In the genomic region with DNA sequence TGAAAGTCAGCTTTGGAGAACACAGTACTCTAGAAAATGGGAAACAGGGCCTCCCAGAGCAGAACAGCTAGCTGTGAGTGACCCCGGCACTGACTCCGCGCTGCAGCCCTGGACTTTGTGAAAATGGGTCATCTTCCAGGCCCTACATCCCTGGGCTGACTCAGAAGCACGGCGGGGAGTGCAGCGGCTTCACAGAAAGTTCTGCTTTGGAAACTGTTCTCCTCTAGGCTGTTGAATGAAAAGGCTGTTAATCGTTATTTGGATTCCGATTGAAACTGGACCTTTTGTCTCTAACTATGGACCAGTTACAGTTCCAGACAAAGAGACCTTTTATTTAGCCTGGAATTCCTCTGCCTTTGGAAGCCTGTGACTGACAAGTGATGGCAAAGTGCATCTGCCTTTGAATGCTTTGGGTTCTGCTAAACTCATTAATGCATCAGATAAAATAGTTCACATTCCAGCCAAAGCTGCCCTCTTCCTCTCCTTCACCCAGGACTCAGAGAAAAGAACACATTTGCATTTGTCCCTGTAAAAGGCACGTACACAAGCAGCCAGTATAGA, we compare ENCODE assay signal across 1 cellular context.
TF ChIP-seq lines count a peak whose summit lies in the region.

No MANE protein-coding gene starts in this region.

TF ChIP-seq in HepG2, 621 proteins besides CTCF, POLR2A, EP300 and RAD21 (continued from another document and continues in another):
- TF ChIP-seq, protein P1, sequence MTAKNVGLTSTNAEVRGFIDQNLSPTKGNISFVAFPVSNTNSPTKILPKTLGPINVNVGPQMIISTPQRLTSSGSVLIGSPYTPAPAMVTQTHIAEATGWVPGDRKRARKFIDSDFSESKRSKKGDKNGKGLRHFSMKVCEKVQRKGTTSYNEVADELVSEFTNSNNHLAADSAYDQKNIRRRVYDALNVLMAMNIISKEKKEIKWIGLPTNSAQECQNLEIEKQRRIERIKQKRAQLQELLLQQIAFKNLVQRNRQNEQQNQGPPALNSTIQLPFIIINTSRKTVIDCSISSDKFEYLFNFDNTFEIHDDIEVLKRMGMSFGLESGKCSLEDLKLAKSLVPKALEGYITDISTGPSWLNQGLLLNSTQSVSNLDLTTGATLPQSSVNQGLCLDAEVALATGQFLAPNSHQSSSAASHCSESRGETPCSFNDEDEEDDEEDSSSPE (CRISPR knock-in tag; IDR thresholded peaks at IDR 0.05) = no peak
- TF ChIP-seq EEA1 (CRISPR knock-in tag; IDR thresholded peaks at IDR 0.05; ENCODE audit: borderline replicate concordance) (no peak), HCFC1 (IDR thresholded peaks at IDR 0.05; ENCODE audit: low read depth, low read length) (no peak), SNAPC2 (CRISPR knock-in tag; IDR thresholded peaks at IDR 0.05) (0 out of 2 replicates have a peak, but pooled peaks have one; percentile 32), TGIF2 (CRISPR knock-in tag; IDR thresholded peaks at IDR 0.05) (no peak), ZNF737 (CRISPR knock-in tag; IDR thresholded peaks at IDR 0.05; ENCODE audit: borderline replicate concordance) (no peak), DMAP1 (CRISPR knock-in tag; IDR thresholded peaks at IDR 0.05) (no peak), KDM6A (CRISPR knock-in tag; IDR thresholded peaks at IDR 0.05; ENCODE audit: low read depth) (no peak), FOXA3 (CRISPR knock-in tag; IDR thresholded peaks at IDR 0.05) (no peak; the same call in none of the 2 replicates), ZFY (CRISPR knock-in tag; IDR thresholded peaks at IDR 0.05) (no peak), KLF16 (CRISPR knock-in tag; IDR thresholded peaks at IDR 0.05) (0 out of 4 replicates have a peak, but pooled peaks of 1 of the 2 experiments have one; percentile 23), IKZF4 (CRISPR knock-in tag; IDR thresholded peaks at IDR 0.05; ENCODE audit: borderline replicate concordance, low read depth, not compliant biosample characterization) (no peak), HOXA9 (CRISPR knock-in tag; IDR thresholded peaks at IDR 0.05; ENCODE audit: borderline replicate concordance) (no peak), ZNF776 (CRISPR knock-in tag; IDR thresholded peaks at IDR 0.05) (no peak), TAF15 (IDR thresholded peaks at IDR 0.05; ENCODE audit: low read depth, low read length, poor library complexity, severe bottlenecking) (no peak), CEBPB (IDR thresholded peaks at IDR 0.05; ENCODE audit: borderline replicate concordance, low read depth, low read length) (no peak), HDAC2 (CRISPR knock-in tag; IDR thresholded peaks at IDR 0.05) (peak; percentile 71), HOXA5 (CRISPR knock-in tag; IDR thresholded peaks at IDR 0.05) (no peak), REXO4 (CRISPR knock-in tag; IDR thresholded peaks at IDR 0.05; ENCODE audit: borderline replicate concordance) (no peak), HHEX (CRISPR knock-in tag; IDR thresholded peaks at IDR 0.05) (no peak), SMC3 (IDR thresholded peaks at IDR 0.05; ENCODE audit: low read length) (0 out of 2 replicates have a peak, but pooled peaks have one; percentile 9), ARNT2 (CRISPR knock-in tag; IDR thresholded peaks at IDR 0.05; ENCODE audit: low read depth) (peak; percentile 61; the same call in 1 of the 2 replicates), ZNF180 (CRISPR knock-in tag; IDR thresholded peaks at IDR 0.05; ENCODE audit: borderline replicate concordance, low read depth) (no peak), DPF2 (CRISPR knock-in tag; IDR thresholded peaks at IDR 0.05; ENCODE audit: borderline replicate concordance, low read depth) (0 out of 2 replicates have a peak, but pooled peaks have one; percentile 40), FOXO1 (CRISPR knock-in tag; IDR thresholded peaks at IDR 0.05) (peak; percentile 2; the same call in 1 of the 2 replicates), ZNF263 (CRISPR knock-in tag; IDR thresholded peaks at IDR 0.05) (no peak), ZNF510 (CRISPR knock-in tag; IDR thresholded peaks at IDR 0.05; ENCODE audit: low read depth) (no peak), ZNF136 (CRISPR knock-in tag; IDR thresholded peaks at IDR 0.05; ENCODE audit: low read depth) (no peak), ZNF781 (CRISPR knock-in tag; IDR thresholded peaks at IDR 0.05; ENCODE audit: borderline replicate concordance, not compliant biosample characterization) (no peak), ZNF850 (CRISPR knock-in tag; conservative IDR thresholded peaks at IDR 0.05) (no peak), ASH2L (IDR thresholded peaks at IDR 0.05; ENCODE audit: insufficient read length, low read depth, low read length) (peak; percentile 21), ELF1 (CRISPR knock-in tag; IDR thresholded peaks at IDR 0.05) (no peak), AGO2 (optimal IDR thresholded peaks at IDR 0.05; ENCODE audit: low read depth, low read length) (no peak), PRPF4 (IDR thresholded peaks at IDR 0.05; ENCODE audit: low read depth, low read length, poor library complexity, severe bottlenecking) (no peak), ZNF260 (CRISPR knock-in tag; IDR thresholded peaks at IDR 0.05; ENCODE audit: borderline replicate concordance, low read depth) (no peak), THAP11 (CRISPR knock-in tag; IDR thresholded peaks at IDR 0.05) (no peak; the same call in 1 of the 2 replicates), ZNF501 (CRISPR knock-in tag; IDR thresholded peaks at IDR 0.05) (0 out of 2 replicates have a peak, but pooled peaks have one; percentile 41), KLF12 (CRISPR knock-in tag; IDR thresholded peaks at IDR 0.05; ENCODE audit: borderline replicate concordance) (no peak), ZNF33A (CRISPR knock-in tag; IDR thresholded peaks at IDR 0.05; ENCODE audit: borderline replicate concordance) (0 out of 2 replicates have a peak, but pooled peaks have one; percentile 19), FLYWCH1 (CRISPR knock-in tag; IDR thresholded peaks at IDR 0.05) (no peak), NR2F2 (IDR thresholded peaks at IDR 0.05; ENCODE audit: borderline replicate concordance, low read depth) (peak; percentile 63; the same call in 1 of the 2 replicates), SIN3B (IDR thresholded peaks at IDR 0.05; ENCODE audit: low read length) (no peak), NAIF1 (CRISPR knock-in tag; IDR thresholded peaks at IDR 0.05; ENCODE audit: borderline replicate concordance) (no peak; the same call in 1 of the 2 replicates)
- TF ChIP-seq, protein P2, sequence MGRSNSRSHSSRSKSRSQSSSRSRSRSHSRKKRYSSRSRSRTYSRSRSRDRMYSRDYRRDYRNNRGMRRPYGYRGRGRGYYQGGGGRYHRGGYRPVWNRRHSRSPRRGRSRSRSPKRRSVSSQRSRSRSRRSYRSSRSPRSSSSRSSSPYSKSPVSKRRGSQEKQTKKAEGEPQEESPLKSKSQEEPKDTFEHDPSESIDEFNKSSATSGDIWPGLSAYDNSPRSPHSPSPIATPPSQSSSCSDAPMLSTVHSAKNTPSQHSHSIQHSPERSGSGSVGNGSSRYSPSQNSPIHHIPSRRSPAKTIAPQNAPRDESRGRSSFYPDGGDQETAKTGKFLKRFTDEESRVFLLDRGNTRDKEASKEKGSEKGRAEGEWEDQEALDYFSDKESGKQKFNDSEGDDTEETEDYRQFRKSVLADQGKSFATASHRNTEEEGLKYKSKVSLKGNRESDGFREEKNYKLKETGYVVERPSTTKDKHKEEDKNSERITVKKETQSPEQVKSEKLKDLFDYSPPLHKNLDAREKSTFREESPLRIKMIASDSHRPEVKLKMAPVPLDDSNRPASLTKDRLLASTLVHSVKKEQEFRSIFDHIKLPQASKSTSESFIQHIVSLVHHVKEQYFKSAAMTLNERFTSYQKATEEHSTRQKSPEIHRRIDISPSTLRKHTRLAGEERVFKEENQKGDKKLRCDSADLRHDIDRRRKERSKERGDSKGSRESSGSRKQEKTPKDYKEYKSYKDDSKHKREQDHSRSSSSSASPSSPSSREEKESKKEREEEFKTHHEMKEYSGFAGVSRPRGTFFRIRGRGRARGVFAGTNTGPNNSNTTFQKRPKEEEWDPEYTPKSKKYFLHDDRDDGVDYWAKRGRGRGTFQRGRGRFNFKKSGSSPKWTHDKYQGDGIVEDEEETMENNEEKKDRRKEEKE (IDR thresholded peaks at IDR 0.05) = no peak
- TF ChIP-seq, protein P3, sequence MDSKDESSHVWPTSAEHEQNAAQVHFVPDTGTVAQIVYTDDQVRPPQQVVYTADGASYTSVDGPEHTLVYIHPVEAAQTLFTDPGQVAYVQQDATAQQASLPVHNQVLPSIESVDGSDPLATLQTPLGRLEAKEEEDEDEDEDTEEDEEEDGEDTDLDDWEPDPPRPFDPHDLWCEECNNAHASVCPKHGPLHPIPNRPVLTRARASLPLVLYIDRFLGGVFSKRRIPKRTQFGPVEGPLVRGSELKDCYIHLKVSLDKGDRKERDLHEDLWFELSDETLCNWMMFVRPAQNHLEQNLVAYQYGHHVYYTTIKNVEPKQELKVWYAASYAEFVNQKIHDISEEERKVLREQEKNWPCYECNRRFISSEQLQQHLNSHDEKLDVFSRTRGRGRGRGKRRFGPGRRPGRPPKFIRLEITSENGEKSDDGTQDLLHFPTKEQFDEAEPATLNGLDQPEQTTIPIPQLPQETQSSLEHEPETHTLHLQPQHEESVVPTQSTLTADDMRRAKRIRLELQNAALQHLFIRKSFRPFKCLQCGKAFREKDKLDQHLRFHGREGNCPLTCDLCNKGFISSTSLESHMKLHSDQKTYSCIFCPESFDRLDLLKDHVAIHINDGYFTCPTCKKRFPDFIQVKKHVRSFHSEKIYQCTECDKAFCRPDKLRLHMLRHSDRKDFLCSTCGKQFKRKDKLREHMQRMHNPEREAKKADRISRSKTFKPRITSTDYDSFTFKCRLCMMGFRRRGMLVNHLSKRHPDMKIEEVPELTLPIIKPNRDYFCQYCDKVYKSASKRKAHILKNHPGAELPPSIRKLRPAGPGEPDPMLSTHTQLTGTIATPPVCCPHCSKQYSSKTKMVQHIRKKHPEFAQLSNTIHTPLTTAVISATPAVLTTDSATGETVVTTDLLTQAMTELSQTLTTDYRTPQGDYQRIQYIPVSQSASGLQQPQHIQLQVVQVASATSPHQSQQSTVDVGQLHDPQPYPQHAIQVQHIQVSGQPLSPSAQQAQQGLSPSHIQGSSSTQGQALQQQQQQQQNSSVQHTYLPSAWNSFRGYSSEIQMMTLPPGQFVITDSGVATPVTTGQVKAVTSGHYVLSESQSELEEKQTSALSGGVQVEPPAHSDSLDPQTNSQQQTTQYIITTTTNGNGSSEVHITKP (CRISPR knock-in tag; IDR thresholded peaks at IDR 0.05; ENCODE audit: low read depth) = no peak
- TF ChIP-seq, protein P4, sequence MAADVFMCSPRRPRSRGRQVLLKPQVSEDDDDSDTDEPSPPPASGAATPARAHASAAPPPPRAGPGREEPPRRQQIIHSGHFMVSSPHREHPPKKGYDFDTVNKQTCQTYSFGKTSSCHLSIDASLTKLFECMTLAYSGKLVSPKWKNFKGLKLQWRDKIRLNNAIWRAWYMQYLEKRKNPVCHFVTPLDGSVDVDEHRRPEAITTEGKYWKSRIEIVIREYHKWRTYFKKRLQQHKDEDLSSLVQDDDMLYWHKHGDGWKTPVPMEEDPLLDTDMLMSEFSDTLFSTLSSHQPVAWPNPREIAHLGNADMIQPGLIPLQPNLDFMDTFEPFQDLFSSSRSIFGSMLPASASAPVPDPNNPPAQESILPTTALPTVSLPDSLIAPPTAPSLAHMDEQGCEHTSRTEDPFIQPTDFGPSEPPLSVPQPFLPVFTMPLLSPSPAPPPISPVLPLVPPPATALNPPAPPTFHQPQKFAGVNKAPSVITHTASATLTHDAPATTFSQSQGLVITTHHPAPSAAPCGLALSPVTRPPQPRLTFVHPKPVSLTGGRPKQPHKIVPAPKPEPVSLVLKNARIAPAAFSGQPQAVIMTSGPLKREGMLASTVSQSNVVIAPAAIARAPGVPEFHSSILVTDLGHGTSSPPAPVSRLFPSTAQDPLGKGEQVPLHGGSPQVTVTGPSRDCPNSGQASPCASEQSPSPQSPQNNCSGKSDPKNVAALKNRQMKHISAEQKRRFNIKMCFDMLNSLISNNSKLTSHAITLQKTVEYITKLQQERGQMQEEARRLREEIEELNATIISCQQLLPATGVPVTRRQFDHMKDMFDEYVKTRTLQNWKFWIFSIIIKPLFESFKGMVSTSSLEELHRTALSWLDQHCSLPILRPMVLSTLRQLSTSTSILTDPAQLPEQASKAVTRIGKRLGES (CRISPR knock-in tag; IDR thresholded peaks at IDR 0.05; ENCODE audit: borderline replicate concordance) = no peak
- TF ChIP-seq, protein P5, sequence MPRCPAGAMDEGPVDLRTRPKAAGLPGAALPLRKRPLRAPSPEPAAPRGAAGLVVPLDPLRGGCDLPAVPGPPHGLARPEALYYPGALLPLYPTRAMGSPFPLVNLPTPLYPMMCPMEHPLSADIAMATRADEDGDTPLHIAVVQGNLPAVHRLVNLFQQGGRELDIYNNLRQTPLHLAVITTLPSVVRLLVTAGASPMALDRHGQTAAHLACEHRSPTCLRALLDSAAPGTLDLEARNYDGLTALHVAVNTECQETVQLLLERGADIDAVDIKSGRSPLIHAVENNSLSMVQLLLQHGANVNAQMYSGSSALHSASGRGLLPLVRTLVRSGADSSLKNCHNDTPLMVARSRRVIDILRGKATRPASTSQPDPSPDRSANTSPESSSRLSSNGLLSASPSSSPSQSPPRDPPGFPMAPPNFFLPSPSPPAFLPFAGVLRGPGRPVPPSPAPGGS (CRISPR knock-in tag; IDR thresholded peaks at IDR 0.05) = no peak
- TF ChIP-seq, protein P6, sequence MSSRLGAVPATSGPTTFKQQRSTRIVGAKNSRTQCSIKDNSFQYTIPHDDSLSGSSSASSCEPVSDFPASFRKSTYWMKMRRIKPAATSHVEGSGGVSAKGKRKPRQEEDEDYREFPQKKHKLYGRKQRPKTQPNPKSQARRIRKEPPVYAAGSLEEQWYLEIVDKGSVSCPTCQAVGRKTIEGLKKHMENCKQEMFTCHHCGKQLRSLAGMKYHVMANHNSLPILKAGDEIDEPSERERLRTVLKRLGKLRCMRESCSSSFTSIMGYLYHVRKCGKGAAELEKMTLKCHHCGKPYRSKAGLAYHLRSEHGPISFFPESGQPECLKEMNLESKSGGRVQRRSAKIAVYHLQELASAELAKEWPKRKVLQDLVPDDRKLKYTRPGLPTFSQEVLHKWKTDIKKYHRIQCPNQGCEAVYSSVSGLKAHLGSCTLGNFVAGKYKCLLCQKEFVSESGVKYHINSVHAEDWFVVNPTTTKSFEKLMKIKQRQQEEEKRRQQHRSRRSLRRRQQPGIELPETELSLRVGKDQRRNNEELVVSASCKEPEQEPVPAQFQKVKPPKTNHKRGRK (CRISPR knock-in tag; IDR thresholded peaks at IDR 0.05) = no peak
- TF ChIP-seq, protein P7, sequence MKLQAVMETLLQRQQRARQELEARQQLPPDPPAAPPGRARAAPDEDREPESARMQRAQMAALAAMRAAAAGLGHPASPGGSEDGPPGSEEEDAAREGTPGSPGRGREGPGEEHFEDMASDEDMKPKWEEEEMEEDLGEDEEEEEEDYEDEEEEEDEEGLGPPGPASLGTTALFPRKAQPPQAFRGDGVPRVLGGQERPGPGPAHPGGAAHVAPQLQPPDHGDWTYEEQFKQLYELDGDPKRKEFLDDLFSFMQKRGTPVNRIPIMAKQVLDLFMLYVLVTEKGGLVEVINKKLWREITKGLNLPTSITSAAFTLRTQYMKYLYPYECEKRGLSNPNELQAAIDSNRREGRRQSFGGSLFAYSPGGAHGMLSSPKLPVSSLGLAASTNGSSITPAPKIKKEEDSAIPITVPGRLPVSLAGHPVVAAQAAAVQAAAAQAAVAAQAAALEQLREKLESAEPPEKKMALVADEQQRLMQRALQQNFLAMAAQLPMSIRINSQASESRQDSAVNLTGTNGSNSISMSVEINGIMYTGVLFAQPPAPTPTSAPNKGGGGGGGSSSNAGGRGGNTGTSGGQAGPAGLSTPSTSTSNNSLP (IDR thresholded peaks at IDR 0.05; ENCODE audit: low read depth, low read length) = peak; percentile 96
